Comparison of ENCODE assay signal across 18 cellular contexts in genomic region chr5:179211076-179211475, GRCh38.
"Had no signal": no experiment of that assay in that cellular context is flagged by ENCODE, and none has a peak within 500 bp of the region (broad histone marks: within the 10 kb centered on the region; RNA-seq: fewer than 3 reads in every experiment).

No MANE protein-coding gene starts in this region.

- H3K4me2 ChIP-seq: hepatocyte had no signal

- H3K27ac ChIP-seq: esophagus muscularis mucosa, hepatocyte, lower lobe of right lung, tibial artery had no signal

- H3K79me2 ChIP-seq: hepatocyte had no signal

- H3K4me1 Mint-ChIP-seq: activated CD4-positive, alpha-beta T cell treated with anti-CD3 and anti-CD28 coated beads for 36 hours; natural killer cell had no signal

- H3K4me3 ChIP-seq: esophagus muscularis mucosa, hepatocyte, lower lobe of right lung, tibial artery had no signal

- H3K9me3 Mint-ChIP-seq: activated CD4-positive, alpha-beta memory T cell treated with anti-CD3 and anti-CD28 coated beads for 36 hours; activated naive CD4-positive, alpha-beta T cell treated with anti-CD3 and anti-CD28 coated beads, Interleukin-2, amount 50 U/mL, for 72 hours; activated T-helper 1 cell treated with anti-CD3 and anti-CD28 coated beads, Interleukin-12 subunit alpha, Interleukin-12 subunit beta, Interleukin-2, Interleukin-4 antibody, amounts not matched to agents 30 ng/mL and 10 ng/mL and 1 ng/mL, durations not matched to agents 14 hours and 24 hours and 36 hours; natural killer cell; WTC11 had no signal

- H3K27me3 ChIP-seq: hepatocyte, tibial artery had no signal

- H3K4me3 Mint-ChIP-seq: activated CD4-positive, alpha-beta memory T cell treated with anti-CD3 and anti-CD28 coated beads for 36 hours; activated CD4-positive, alpha-beta T cell treated with anti-CD3 and anti-CD28 coated beads for 36 hours; activated T-helper 1 cell treated with anti-CD3 and anti-CD28 coated beads, Interleukin-12 subunit alpha, Interleukin-12 subunit beta, Interleukin-2, Interleukin-4 antibody, amounts not matched to agents 30 ng/mL and 10 ng/mL and 1 ng/mL, durations not matched to agents 14 hours and 24 hours and 36 hours; natural killer cell; WTC11 had no signal

- H3K36me3 ChIP-seq: esophagus muscularis mucosa, lower lobe of right lung, tibial artery had no signal

- ATAC-seq: activated CD4-positive, alpha-beta T cell treated with anti-CD3 and anti-CD28 coated beads for 36 hours; activated naive CD4-positive, alpha-beta T cell treated with anti-CD3 and anti-CD28 coated beads, Interleukin-2, amount 50 U/mL, for 72 hours; left colon; lower lobe of right lung; natural killer cell; WTC11 had no signal

- H3K27ac Mint-ChIP-seq: activated CD4-positive, alpha-beta memory T cell treated with anti-CD3 and anti-CD28 coated beads for 36 hours; activated CD4-positive, alpha-beta T cell treated with anti-CD3 and anti-CD28 coated beads for 36 hours; activated naive CD4-positive, alpha-beta T cell treated with anti-CD3 and anti-CD28 coated beads, Interleukin-2, amount 50 U/mL, for 72 hours; activated T-helper 1 cell treated with anti-CD3 and anti-CD28 coated beads, Interleukin-12 subunit alpha, Interleukin-12 subunit beta, Interleukin-2, Interleukin-4 antibody, amounts not matched to agents 30 ng/mL and 10 ng/mL and 1 ng/mL, durations not matched to agents 14 hours and 24 hours and 36 hours; natural killer cell; WTC11 had no signal

- DNase-seq: activated CD4-positive, alpha-beta memory T cell treated with anti-CD3 and anti-CD28 coated beads for 36 hours; activated CD4-positive, alpha-beta T cell treated with anti-CD3 and anti-CD28 coated beads for 36 hours; activated gamma-delta T cell treated with Interleukin-2 at 50 U/mL for 16 hours; activated T-cell treated with anti-CD3 and anti-CD28 coated beads for 4 hours; dermis blood vessel endothelial cell; effector memory CD4-positive, alpha-beta T cell; left colon; lower lobe of right lung; natural killer cell; stimulated activated CD4-positive, alpha-beta T cell treated with anti-CD3 and anti-CD28 coated beads, Interleukin-1b, Interleukin-23, amount 100 ng/mL, for 48 hours; stimulated activated CD8-positive, alpha-beta memory T cell treated with anti-CD3 and anti-CD28 coated beads, Interleukin-4, amount 100 ng/mL, for 48 hours; stimulated activated naive CD4-positive, alpha-beta T cell treated with Interleukin-2 at 50 U/mL for 16 hours; tibial artery had no signal

- H3K36me3 Mint-ChIP-seq: activated CD4-positive, alpha-beta memory T cell treated with anti-CD3 and anti-CD28 coated beads for 36 hours; activated naive CD4-positive, alpha-beta T cell treated with anti-CD3 and anti-CD28 coated beads, Interleukin-2, amount 50 U/mL, for 72 hours; natural killer cell; WTC11 had no signal

- H3K4me1 ChIP-seq: esophagus muscularis mucosa, lower lobe of right lung, tibial artery had no signal

- H3K9me3 ChIP-seq: esophagus muscularis mucosa, lower lobe of right lung, tibial artery had no signal

- H2AFZ ChIP-seq: hepatocyte had no signal

- H3K27me3 Mint-ChIP-seq: activated CD4-positive, alpha-beta memory T cell treated with anti-CD3 and anti-CD28 coated beads for 36 hours; activated CD4-positive, alpha-beta T cell treated with anti-CD3 and anti-CD28 coated beads for 36 hours had no signal
